In genomic region chr6:71289039-71289801, GRCh38 we compare ENCODE assay signal across 8 cellular contexts. TPM values are rescaled to one million over a fixed set of nuclear protein-coding genes. Genes with fewer than 3 reads are reported as not detected.
DNase-seq lines count a peak whose midpoint lies in the region; ATAC-seq and TF ChIP-seq lines count a peak whose summit lies in the region.

No MANE protein-coding gene starts in this region.

- peaks cover 4% of the 10 kb centered on the region for H3K27me3 ChIP-seq in ectodermal cell (ENCODE audit: control insufficient read depth, insufficient read depth, low read length, poor library complexity, severe bottlenecking)
- no peaks in the 10 kb centered on the region for H3K27me3 ChIP-seq in tibial artery

- H3K9me3 ChIP-seq in ectodermal cell (ENCODE audit: control insufficient read depth, low read length) (no peaks in the 10 kb centered on the region), tibial artery (no peaks in the 10 kb centered on the region)

- intact Hi-C loops in tibial artery (cut with DNase I; ENCODE audit: low total_unique reads) = no loop called here

- DNase-seq in ELR (ENCODE audit: low read depth) (peak; percentile 51), HT1080 (ENCODE audit: low read depth) (peak; percentile 37), memory B cell (ENCODE audit: low spot score in 2 of 2) (peak; percentile 36 to 63), tibial artery (peak in 1 of 2 donors; percentile 26), SKM-1 (lab: John Stamatoyannopoulos, UW; ENCODE audit: unreplicated experiment) (no peak)

- WGBS in ectodermal cell, 2 experiments = 4% methylated on average over 57 of the region's 57 CpGs

- peak; percentile 24 for ATAC-seq in GM21423 (IDR thresholded peaks at IDR 0.05; ENCODE audit: unreplicated experiment)
- ATAC-seq in memory B cell (ENCODE audit: low read depth) = peak; percentile 28

- H3K9me3 Mint-ChIP-seq in memory B cell = no peaks in the 10 kb centered on the region

- peak overlapping the region; percentile 69 for H3K4me3 ChIP-seq in ectodermal cell (ENCODE audit: insufficient read depth, low read depth, low read length)
- peak overlapping the region; percentile 69 to 90 for H3K4me3 ChIP-seq in tibial artery

- H3K4me3 Mint-ChIP-seq in memory B cell = peak overlapping the region; percentile 90

- H3K27ac ChIP-seq in VCaP (peak overlapping the region; percentile 77), ectodermal cell (ENCODE audit: insufficient read depth, low read depth, low read length, poor library complexity, severe bottlenecking) (no peak overlapping the region), tibial artery (peak overlapping the region; percentile 84 to 93)

- H3K36me3 ChIP-seq in ectodermal cell (ENCODE audit: control insufficient read depth, insufficient read depth, low read length) (no peaks in the 10 kb centered on the region), tibial artery (no peaks in the 10 kb centered on the region)

- H3K27ac Mint-ChIP-seq in memory B cell = peak overlapping the region; percentile 85

- TF ChIP-seq CTCF in VCaP (conservative IDR thresholded peaks at IDR 0.05) (no peak), tibial artery (IDR thresholded peaks at IDR 0.05) (no peak)

- H3K4me1 Mint-ChIP-seq in memory B cell = peaks cover 40% of the 10 kb centered on the region

- peaks cover 8% of the 10 kb centered on the region for H3K4me1 ChIP-seq in ectodermal cell (ENCODE audit: control insufficient read depth, insufficient read depth, low read length)
- H3K4me1 ChIP-seq in tibial artery = peaks cover 0 to 39% (median 14%) of the 10 kb centered on the region in 4 donors

- H3K36me3 Mint-ChIP-seq in memory B cell = peaks cover 18% of the 10 kb centered on the region

- H3K27me3 Mint-ChIP-seq in memory B cell = no peaks in the 10 kb centered on the region

RNA-seq across cellular contexts. Expression of gene OGFRL1, which starts 0.6 kb away (rescaled TPM):
- 26.9 and 27.7 TPM in 2 replicates for total RNA-seq in HT1080 (2014; rRNA removed; shearing (Covaris generic))
- polyA plus RNA-seq in HT1080 (2015; cell fraction: cytosol; rRNA removed) = 21.1 and 27.6 TPM in 2 replicates
- polyA plus RNA-seq in HT1080 (2015; cell fraction: nucleus; rRNA removed) = 16.4 and 17.4 TPM in 2 replicates
- polyA plus RNA-seq in ectodermal cell (2013, experiment 1 of 4) = 4.4 TPM
- polyA plus RNA-seq in ectodermal cell (2013, experiment 2 of 4) = 5.5 TPM
- polyA plus RNA-seq in ectodermal cell (2013, experiment 3 of 4) = 5.3 TPM
- 6.1 TPM for polyA plus RNA-seq in ectodermal cell (2013, experiment 4 of 4)
